Comparison of ENCODE assay signal across 9 cellular contexts in genomic region chr17:8289103-8289397, GRCh38. TPM values are rescaled to one million over a fixed set of nuclear protein-coding genes. Genes with fewer than 3 reads are reported as not detected.
DNase-seq lines count a peak whose midpoint lies in the region; ATAC-seq, FAIRE-seq and TF ChIP-seq lines count a peak whose summit lies in the region.
"Had no signal": no experiment of that assay in that cellular context is flagged by ENCODE, and none has a peak within 500 bp of the region (broad histone marks: within the 10 kb centered on the region; RNA-seq: fewer than 3 reads in every experiment).

No MANE protein-coding gene starts in this region.

- intact Hi-C loops in esophagus muscularis mucosa (cut with DNase I) = loop anchor here (5.0 to 10.0 kb wide), 2 partner anchors 42 to 84 kb away; partner anchors contain the start of genes CTC1 and PFAS
- intact Hi-C loops in pancreas (cut with DNase I) = no loop called here

- no peaks in the 10 kb centered on the region for H3K36me3 ChIP-seq in SU-DHL-6 (ENCODE audit: low read length)
- peaks cover 0 to 5% (median 0%) of the 10 kb centered on the region in 4 donors for H3K36me3 ChIP-seq in esophagus muscularis mucosa
- H3K36me3 ChIP-seq in pancreas = no peaks in the 10 kb centered on the region

- H3K27me3 ChIP-seq in SU-DHL-6 (ENCODE audit: low read length) (no peaks in the 10 kb centered on the region), esophagus muscularis mucosa (no peaks in the 10 kb centered on the region), pancreas (no peaks in the 10 kb centered on the region)

- peaks cover 6% of the 10 kb centered on the region; the same call in 1 of the 2 replicates for H3F3A ChIP-seq in SU-DHL-6 (ENCODE audit: insufficient read depth)

- ATAC-seq in pancreas (no peak), HG03108 (IDR thresholded peaks at IDR 0.05; ENCODE audit: unreplicated experiment) (no peak), HG03520 (IDR thresholded peaks at IDR 0.05; ENCODE audit: unreplicated experiment) (no peak)

- no peaks in the 10 kb centered on the region for H3K9me2 ChIP-seq in SU-DHL-6 (replicated peaks; ENCODE audit: insufficient read depth, low read length)

- DNase-seq in activated gamma-delta T cell treated with Interleukin-2 at 50 U/mL for 16 hours (peak; percentile 57), activated gamma-delta T cell (lab: John Stamatoyannopoulos, UW) (no peak), esophagus muscularis mucosa (ENCODE audit: extremely low spot score) (no peak), pancreas (peak in 5 of 6 donors; percentile 41 to 82 (median 73)), 8988T (no peak)

- peak overlapping the region; percentile 90 for H2AFZ ChIP-seq in SU-DHL-6 (ENCODE audit: low read depth, low read length, severe bottlenecking)

- H4K20me1 ChIP-seq in SU-DHL-6 (ENCODE audit: low read depth, low read length) = no peaks in the 10 kb centered on the region

- no peak for TF ChIP-seq POLR2A in esophagus muscularis mucosa (IDR thresholded peaks at IDR 0.05; ENCODE audit: low read depth)

- no peak for TF ChIP-seq EP300 in esophagus muscularis mucosa (IDR thresholded peaks at IDR 0.05)

- TF ChIP-seq CTCF in SU-DHL-6 (IDR thresholded peaks at IDR 0.05; ENCODE audit: insufficient read depth, low read length, poor library complexity, severe bottlenecking) = no peak
- no peak for TF ChIP-seq CTCF in esophagus muscularis mucosa (IDR thresholded peaks at IDR 0.05)
- TF ChIP-seq CTCF in pancreas (IDR thresholded peaks at IDR 0.05) = no peak

- no peak for FAIRE-seq in pancreas (lab: Jason Lieb, UNC)
- FAIRE-seq: frontal cortex had no signal

- 12% methylated on average over 4 of the region's 17 CpGs for WGBS in esophagus muscularis mucosa
- WGBS in pancreas, 2 donors = 28 to 42% methylated on average over 17 of the region's 17 CpGs

- peak overlapping the region; percentile 67 for H3K4me2 ChIP-seq in SU-DHL-6 (ENCODE audit: low read depth, low read length, poor library complexity, severe bottlenecking)

- H3K9ac ChIP-seq in SU-DHL-6 (ENCODE audit: low read length) = peak overlapping the region; percentile 85

- peaks cover 14 to 29% (median 20%) of the 10 kb centered on the region in 4 donors for H3K4me1 ChIP-seq in esophagus muscularis mucosa
- H3K4me1 ChIP-seq in pancreas = peaks cover 17 to 37% (median 20%) of the 10 kb centered on the region in 3 donors

- H3K4me3 ChIP-seq in SU-DHL-6 (ENCODE audit: insufficient read depth, low read length, poor library complexity, severe bottlenecking) (peak overlapping the region; percentile 73), esophagus muscularis mucosa (peak overlapping the region; percentile 68 to 86 (median 71)), pancreas (peak overlapping the region; percentile 41 to 80 (median 53))

- peaks cover 5% of the 10 kb centered on the region; the same call in 1 of the 2 replicates for H3K79me2 ChIP-seq in SU-DHL-6 (ENCODE audit: insufficient read depth, low read length)

- no peaks in the 10 kb centered on the region for H3K9me3 ChIP-seq in SU-DHL-6 (ENCODE audit: insufficient read depth, low read length)
- H3K9me3 ChIP-seq in esophagus muscularis mucosa = no peaks in the 10 kb centered on the region
- no peaks in the 10 kb centered on the region for H3K9me3 ChIP-seq in pancreas

- H3K27ac ChIP-seq in SU-DHL-6 (ENCODE audit: low read depth, low read length) (peak overlapping the region; percentile 65), esophagus muscularis mucosa (replicated peaks in 1 of 4) (peak overlapping the region; percentile 85 to 95 (median 91)), pancreas (peak overlapping the region in 3 of 4 donors; percentile 66 to 88 (median 86))

RNA-seq across cellular contexts. Expression of gene RANGRF, which starts 0.6 kb away (rescaled TPM):
- total RNA-seq in esophagus muscularis mucosa = 10 to 100 TPM; 26.5 to 43.6 (median 34.4) TPM
- total RNA-seq in pancreas = 10 to 100 TPM in 1 of 6 donors, 1 to 10 TPM in 5; 2.8 to 14.5 (median 6.6) TPM
- polyA plus RNA-seq in pancreas = 10 to 100 TPM; 14.0 to 27.4 TPM

RNA-seq across cellular contexts. Expression of gene SLC25A35, which starts 6.2 kb away (rescaled TPM):
- 1 to 10 TPM in 3 of 4 donors, under 1 TPM in 1; 0.99 to 2.5 (median 1.3) TPM for total RNA-seq in esophagus muscularis mucosa
- total RNA-seq in pancreas = 10 to 100 TPM in 1 of 6 donors, 1 to 10 TPM in 5; 1.1 to 12.2 (median 2.7) TPM
- polyA plus RNA-seq in pancreas = 1 to 10 TPM; 7.3 to 9.5 TPM

RNA-seq across cellular contexts. Expression of gene ARHGEF15, which starts 21.0 kb away (rescaled TPM):
- 10 to 100 TPM in 2 of 4 donors, 1 to 10 TPM in 2; 3.3 to 19.8 (median 12.6) TPM for total RNA-seq in esophagus muscularis mucosa
- total RNA-seq in pancreas = 1 to 10 TPM; 1.7 to 3.2 (median 2.0) TPM
- polyA plus RNA-seq in pancreas = 10 to 100 TPM; 12.4 to 23.9 TPM

RNA-seq across cellular contexts. Expression of gene PFAS, which starts 40.0 kb away (rescaled TPM):
- 10 to 100 TPM in 2 of 4 donors, 1 to 10 TPM in 2; 8.8 to 15.2 (median 11.2) TPM for total RNA-seq in esophagus muscularis mucosa
- 10 to 100 TPM; 11.5 to 21.4 (median 18.7) TPM for total RNA-seq in pancreas
- polyA plus RNA-seq in pancreas = 10 to 100 TPM; 11.7 to 21.1 TPM

RNA-seq across cellular contexts. Expression of gene CTC1, which starts 41.2 kb away (rescaled TPM):
- 10 to 100 TPM; 15.4 to 24.1 (median 17.2) TPM for total RNA-seq in esophagus muscularis mucosa
- total RNA-seq in pancreas = 10 to 100 TPM; 15.4 to 40.8 (median 17.3) TPM
- polyA plus RNA-seq in pancreas = 10 to 100 TPM; 22.6 to 42.6 TPM

Comparison
In these comparisons a context has a peak if more than half of its experiments do, and no peak if none do; other contexts are left out.
1. DNase-seq: peak in activated gamma-delta T cell treated with Interleukin-2 at 50 U/mL for 16 hours (single experiment) and pancreas (5 of 6); none in activated gamma-delta T cell (single experiment), esophagus muscularis mucosa (single experiment) and 8988T (single experiment).
2. Peak in every context shown above with its lines, with median percentiles within 50 percentile points of each other: H3K27ac ChIP-seq and H3K4me3 ChIP-seq.